In the genomic region with DNA sequence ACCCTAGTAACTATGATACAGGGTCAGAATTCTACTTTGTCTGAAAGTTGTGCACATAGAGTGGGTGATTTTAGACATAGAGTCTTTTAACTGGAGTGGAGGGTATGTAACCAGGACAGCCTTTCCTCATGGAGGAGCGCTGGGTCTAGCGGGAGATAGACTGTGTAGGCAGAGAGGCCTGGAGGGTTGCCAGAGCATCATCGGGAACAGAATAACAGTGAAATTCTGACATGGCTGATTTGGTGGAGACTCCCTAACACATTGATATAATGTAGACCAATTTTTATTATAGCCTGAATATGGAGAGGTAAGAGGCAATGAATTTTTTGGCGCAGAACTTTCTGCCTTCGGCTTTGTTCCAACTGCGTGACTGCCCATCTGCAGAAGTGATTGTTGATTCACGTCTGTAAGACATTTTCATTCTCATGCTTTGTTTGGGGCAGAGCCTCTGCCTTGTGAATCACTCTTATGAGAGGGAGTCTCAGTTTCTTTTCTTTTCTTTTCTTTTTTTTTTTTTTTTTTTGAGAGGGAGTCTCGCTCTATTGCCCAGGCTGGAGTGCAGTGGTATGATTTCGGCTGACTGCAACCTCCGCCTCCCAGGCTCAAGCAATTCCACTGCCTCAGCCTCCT, we compare ENCODE assay signal across 16 cellular contexts. TPM values are rescaled to one million over a fixed set of nuclear protein-coding genes. Genes with fewer than 3 reads are reported as not detected.
DNase-seq lines count a peak whose midpoint lies in the region; ATAC-seq, FAIRE-seq and TF ChIP-seq lines count a peak whose summit lies in the region.
"Had no signal": no experiment of that assay in that cellular context is flagged by ENCODE, and none has a peak within 500 bp of the region (broad histone marks: within the 10 kb centered on the region; RNA-seq: fewer than 3 reads in every experiment).

No MANE protein-coding gene starts in this region.

- no peak overlapping the region for H3K9ac ChIP-seq in kidney (ENCODE audit: low read length in 2 of 2)

- no peak for ATAC-seq in CD8-positive, alpha-beta T cell
- no peak for ATAC-seq in naive B cell (ENCODE audit: low read depth in 2 of 2)

- POLR2A ChIA-PET in CD8-positive, alpha-beta T cell (lab: Charles Lee), result interaction anchor here (0.7 to 1.0 kb wide), 2 partner anchors 17 to 33 kb away, joined by 3 read pairs; no protein-coding TSS in a partner anchor

- no peaks in the 10 kb centered on the region for H3K27me3 Mint-ChIP-seq in CD8-positive, alpha-beta T cell (ENCODE audit: low read depth)
- no peaks in the 10 kb centered on the region for H3K27me3 Mint-ChIP-seq in naive B cell
- no peaks in the 10 kb centered on the region for H3K27me3 Mint-ChIP-seq in Calu3 (ENCODE audit: unreplicated experiment)

- peaks cover 5% of the 10 kb centered on the region for H3K4me1 ChIP-seq in CD8-positive, alpha-beta T cell (ENCODE audit: insufficient read depth, low read length)
- H3K4me1 ChIP-seq in kidney (ENCODE audit: control insufficient read depth in 1 of 2, insufficient read depth in 1 of 2, low read depth in 1 of 2, low read length in 2 of 2), result peaks cover 35 to 50% of the 10 kb centered on the region in 2 donors
- H3K4me1 ChIP-seq: SJSA1 had no signal

- H3K4me1 Mint-ChIP-seq in CD8-positive, alpha-beta T cell (ENCODE audit: low read depth), result peaks cover 43% of the 10 kb centered on the region
- peaks cover 35 to 55% (median 49%) of the 10 kb centered on the region in 3 donors for H3K4me1 Mint-ChIP-seq in naive B cell
- H3K4me1 Mint-ChIP-seq in Calu3 (ENCODE audit: low read depth, unreplicated experiment), result peaks cover 64% of the 10 kb centered on the region

- no peaks in the 10 kb centered on the region for H3K9me3 Mint-ChIP-seq in CD8-positive, alpha-beta T cell
- H3K9me3 Mint-ChIP-seq in naive B cell (no peaks in the 10 kb centered on the region), Calu3 (ENCODE audit: low read depth, unreplicated experiment) (no peaks in the 10 kb centered on the region)

- peak overlapping the region; percentile 79 for H3K27ac Mint-ChIP-seq in CD8-positive, alpha-beta T cell
- H3K27ac Mint-ChIP-seq in naive B cell (peak overlapping the region; percentile 10 to 92 (median 62)), Calu3 (ENCODE audit: unreplicated experiment) (no peak overlapping the region)

- H3K36me3 ChIP-seq in CD8-positive, alpha-beta T cell (ENCODE audit: insufficient read depth, low read length), result no peaks in the 10 kb centered on the region
- no peaks in the 10 kb centered on the region for H3K36me3 ChIP-seq in kidney (ENCODE audit: control insufficient read depth in 1 of 2, insufficient read depth in 2 of 2, low read length in 2 of 2)

- no peak overlapping the region for H3K4me3 Mint-ChIP-seq in CD8-positive, alpha-beta T cell
- peak overlapping the region in 2 of 8 donors; percentile 21 to 81 for H3K4me3 Mint-ChIP-seq in naive B cell
- H3K4me3 Mint-ChIP-seq in Calu3 (ENCODE audit: low read depth, unreplicated experiment), result no peak overlapping the region

- CTCF ChIA-PET in CD8-positive, alpha-beta T cell (lab: Charles Lee), result no interaction called here
- CTCF ChIA-PET in Calu3 (lab: Charles Lee), result interaction anchor here (0.7 kb wide), 2 partner anchors 18 to 103 kb away, joined by 4 to 5 read pairs; no protein-coding TSS in a partner anchor

- H3K4me3 ChIP-seq in AG10803 (ENCODE audit: low read length) (no peak overlapping the region), kidney (ENCODE audit: low read length in 2 of 2) (no peak overlapping the region)
- H3K4me3 ChIP-seq in CD8-positive, alpha-beta T cell (ENCODE audit: low read depth, low read length), result no peak overlapping the region
- H3K4me3 ChIP-seq: SJSA1 had no signal

- no peak for FAIRE-seq in kidney (lab: Jason Lieb, UNC)
- FAIRE-seq: urothelium cell line had no signal

- H3K27ac ChIP-seq in CD8-positive, alpha-beta T cell (ENCODE audit: low read depth, low read length), result no peak overlapping the region
- no peak overlapping the region for H3K27ac ChIP-seq in kidney (ENCODE audit: low read depth in 2 of 2, low read length in 2 of 2)
- H3K27ac ChIP-seq: HL-60, SJSA1 had no signal

- H3K9me3 ChIP-seq in CD8-positive, alpha-beta T cell (ENCODE audit: low read length), result no peaks in the 10 kb centered on the region
- no peaks in the 10 kb centered on the region for H3K9me3 ChIP-seq in kidney (ENCODE audit: control insufficient read depth in 1 of 2, low read length in 2 of 2)
- H3K9me3 ChIP-seq: SJSA1 had no signal

- DNase-seq in AG10803 (ENCODE audit: low read depth) (peak; percentile 37), cerebellum (ENCODE audit: low spot score) (peak; percentile 56), naive B cell (no peak), Calu3 (no peak), COLO829 (ENCODE audit: low spot score) (no peak), kidney (no peak), NCI-H1105 (lab: John Stamatoyannopoulos, UW) (no peak)
- DNase-seq in CD8-positive, alpha-beta T cell, result no peak
- DNase-seq: DMS153, foreskin fibroblast, left colon, MM.1S, NCI-H524 treated with DMSO at 0.1 percent for 48 hours had no signal

- TF ChIP-seq CTCF in AG10803 (conservative IDR thresholded peaks at IDR 0.05; ENCODE audit: low read length) (no peak), Calu3 (IDR thresholded peaks at IDR 0.05; ENCODE audit: unreplicated experiment) (no peak), kidney (IDR thresholded peaks at IDR 0.05; ENCODE audit: borderline replicate concordance, extremely low read depth, insufficient read depth) (no peak)
- no peak for TF ChIP-seq CTCF in CD8-positive, alpha-beta T cell (IDR thresholded peaks at IDR 0.05)

- peaks cover 4% of the 10 kb centered on the region for H3K36me3 Mint-ChIP-seq in CD8-positive, alpha-beta T cell
- H3K36me3 Mint-ChIP-seq in naive B cell, result peaks cover 0 to 7% of the 10 kb centered on the region in 2 donors
- peaks cover 16% of the 10 kb centered on the region for H3K36me3 Mint-ChIP-seq in Calu3 (ENCODE audit: insufficient read depth, unreplicated experiment)

- intact Hi-C loops in CD8-positive, alpha-beta T cell (cut with DNase I, micrococcal nuclease), result loop anchor here in 1 of 2 experiments (2.0 kb wide), 1 partner anchor 15 kb away; a partner anchor contains a TSS
- intact Hi-C loops in Calu3 (cut with micrococcal nuclease; ENCODE audit: unreplicated experiment), result loop anchor here (5.0 kb wide), 2 partner anchors 127 to 193 kb away; no protein-coding TSS in a partner anchor
- intact Hi-C loops in kidney (cut with DNase I), result no loop called here

- H3K27me3 ChIP-seq in CD8-positive, alpha-beta T cell (ENCODE audit: insufficient read depth, low read length), result no peaks in the 10 kb centered on the region
- H3K27me3 ChIP-seq: SJSA1 had no signal

- no TSS peak for BruUV-seq in Calu3 (replicated peaks; lab: Mats Ljungman, UMichigan)

RNA-seq across cellular contexts. Expression of a gene that starts 16.0 kb away (rescaled TPM):
- 10 to 100 TPM; 35.2 to 37.0 TPM for total RNA-seq in CD8-positive, alpha-beta T cell
- total RNA-seq in cerebellum (26.9 TPM), Calu3 (2022) (219 and 264 TPM in 2 replicates), kidney (233 TPM)
- polyA plus RNA-seq in naive B cell (ENCODE audit: low read depth in 6 of 6) (10 to 100 TPM in 5 of 6 donors, 1 to 10 TPM in 1; 9.6 to 58.6 (median 25.4) TPM), kidney (ENCODE audit: insufficient read depth, low read depth, low replicate concordance) (6.7 TPM)

Comparison
In these comparisons a context has a peak if more than half of its experiments do, and no peak if none do; other contexts are left out.
1. DNase-seq: peak in AG10803 (single experiment) and cerebellum (single experiment); none in CD8-positive, alpha-beta T cell (0 of 7), naive B cell (single experiment), Calu3 (single experiment), COLO829 (single experiment), kidney (single experiment) and NCI-H1105 (single experiment).